ENCODE assay signal across 8 cellular contexts in the genomic region with DNA sequence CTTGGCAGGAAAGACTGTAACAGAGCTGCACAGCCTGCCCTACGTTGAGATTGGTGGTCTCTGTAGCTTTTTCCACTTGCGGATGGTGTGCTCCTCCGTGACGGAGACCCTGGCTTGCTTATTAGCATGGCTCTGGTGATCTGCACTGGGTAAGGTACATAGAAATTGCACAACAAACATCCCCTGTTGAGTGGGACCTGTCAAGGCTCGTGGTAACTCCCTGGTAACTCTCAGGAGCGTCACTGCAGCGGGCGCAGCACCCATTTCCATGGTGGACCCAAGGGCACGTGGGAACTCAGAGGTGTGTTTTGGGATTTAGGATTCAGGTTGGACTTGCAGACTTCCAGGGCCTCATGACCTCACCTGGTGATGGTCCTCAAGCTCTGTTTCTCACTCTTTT. TPM values are rescaled to one million over a fixed set of nuclear protein-coding genes. Genes with fewer than 3 reads are reported as not detected.
DNase-seq lines count a peak whose midpoint lies in the region; ATAC-seq and TF ChIP-seq lines count a peak whose summit lies in the region.

No MANE protein-coding gene starts in this region.

- H3K36me3 ChIP-seq in CD8-positive, alpha-beta memory T cell (ENCODE audit: insufficient read depth, low read length), result no peaks in the 10 kb centered on the region
- H3K36me3 ChIP-seq in NT2/D1 (ENCODE audit: insufficient read depth, insufficient read length, low read length), result peaks cover 16% of the 10 kb centered on the region
- no peaks in the 10 kb centered on the region for H3K36me3 ChIP-seq in ovary

- H3K9me3 Mint-ChIP-seq in CD8-positive, alpha-beta memory T cell, result no peaks in the 10 kb centered on the region
- no peaks in the 10 kb centered on the region for H3K9me3 Mint-ChIP-seq in endothelial cell (ENCODE audit: unreplicated experiment)

- H3K4me1 ChIP-seq in CD8-positive, alpha-beta memory T cell (ENCODE audit: insufficient read depth, low read length), result peaks cover 14% of the 10 kb centered on the region
- peaks cover 5% of the 10 kb centered on the region for H3K4me1 ChIP-seq in NT2/D1 (ENCODE audit: insufficient read depth, insufficient read length)
- peaks cover 9% of the 10 kb centered on the region for H3K4me1 ChIP-seq in ovary (ENCODE audit: insufficient read depth)

- no peak for TF ChIP-seq POLR2A in ovary (IDR thresholded peaks at IDR 0.05)

- TF ChIP-seq CTCF in endothelial cell (IDR thresholded peaks at IDR 0.05; ENCODE audit: unreplicated experiment) (no peak), ovary (IDR thresholded peaks at IDR 0.05) (no peak)

- intact Hi-C loops in ovary (cut with DNase I), result no loop called here

- H3K27me3 ChIP-seq in CD8-positive, alpha-beta memory T cell (ENCODE audit: insufficient read depth, low read length, poor library complexity, severe bottlenecking), result no peaks in the 10 kb centered on the region
- H3K27me3 ChIP-seq in NT2/D1 (ENCODE audit: insufficient read depth, insufficient read length), result peaks cover 36% of the 10 kb centered on the region
- H3K27me3 ChIP-seq in ovary, result no peaks in the 10 kb centered on the region

- no peak for ATAC-seq in HG02623 (IDR thresholded peaks at IDR 0.05; ENCODE audit: unreplicated experiment)

- peak overlapping the region; percentile 73 to 87 (median 82) for H3K4me3 Mint-ChIP-seq in CD8-positive, alpha-beta memory T cell
- H3K4me3 Mint-ChIP-seq in endothelial cell (ENCODE audit: unreplicated experiment), result peak overlapping the region; percentile 88

- TF ChIP-seq EP300 in ovary (IDR thresholded peaks at IDR 0.05), result no peak

- no peak overlapping the region for H3K4me3 ChIP-seq in CD8-positive, alpha-beta memory T cell (ENCODE audit: low read length)
- H3K4me3 ChIP-seq in NT2/D1 (ENCODE audit: insufficient read length, low read depth), result peak overlapping the region; percentile 69
- peak overlapping the region; percentile 87 for H3K4me3 ChIP-seq in ovary

- POLR2A ChIA-PET in CD8-positive, alpha-beta memory T cell (lab: Charles Lee), result no interaction called here

- H3K9ac ChIP-seq in NT2/D1 (ENCODE audit: insufficient read length, low read depth), result peak overlapping the region; percentile 79

- CTCF ChIA-PET in CD8-positive, alpha-beta memory T cell (lab: Charles Lee), result no interaction called here

- no peak overlapping the region for H3K27ac ChIP-seq in CD8-positive, alpha-beta memory T cell (ENCODE audit: low read depth, low read length)
- H3K27ac ChIP-seq in ovary, result no peak overlapping the region

- peaks cover under 1 to 3% of the 10 kb centered on the region in 2 donors for H3K27me3 Mint-ChIP-seq in CD8-positive, alpha-beta memory T cell
- H3K27me3 Mint-ChIP-seq in endothelial cell (ENCODE audit: unreplicated experiment), result peaks cover 10% of the 10 kb centered on the region

- H3K27ac Mint-ChIP-seq in CD8-positive, alpha-beta memory T cell, result peak overlapping the region in 3 of 8 donors; percentile 12 to 61 (median 26)
- H3K27ac Mint-ChIP-seq in endothelial cell (ENCODE audit: unreplicated experiment), result no peak overlapping the region

- peaks cover 0 to 17% (median 7%) of the 10 kb centered on the region in 3 donors for H3K36me3 Mint-ChIP-seq in CD8-positive, alpha-beta memory T cell
- H3K36me3 Mint-ChIP-seq in endothelial cell (ENCODE audit: low read depth, unreplicated experiment), result peaks cover 10% of the 10 kb centered on the region

- H3K4me1 Mint-ChIP-seq in CD8-positive, alpha-beta memory T cell, result peaks cover 21 to 31% (median 26%) of the 10 kb centered on the region in 3 donors
- peaks cover 12% of the 10 kb centered on the region for H3K4me1 Mint-ChIP-seq in endothelial cell (ENCODE audit: unreplicated experiment)

- 54 to 64% (median 56%) methylated on average over 9 of the region's 9 CpGs for WGBS in ovary, 3 donors

- no peaks in the 10 kb centered on the region for H3K9me3 ChIP-seq in CD8-positive, alpha-beta memory T cell (ENCODE audit: low read length)
- H3K9me3 ChIP-seq in NT2/D1 (ENCODE audit: insufficient read depth, low read length) (no peaks in the 10 kb centered on the region), ovary (no peaks in the 10 kb centered on the region)

- no peak for DNase-seq in CD8-positive, alpha-beta memory T cell
- DNase-seq in NT2/D1 (ENCODE audit: low read depth, low spot score) (no peak), endothelial cell (ENCODE audit: low spot score) (no peak), ovary (no peak), GF-D8 (lab: John Stamatoyannopoulos, UW) (no peak), NCI-H1048 (lab: John Stamatoyannopoulos, UW) (no peak), MV-4-11 (lab: John Stamatoyannopoulos, UW) (no peak)

RNA-seq across cellular contexts. Expression of gene TRAF3IP1, which starts 1.1 kb away (rescaled TPM):
- total RNA-seq in CD8-positive, alpha-beta memory T cell, result 10 to 100 TPM; 14.7 to 15.9 TPM
- polyA plus RNA-seq in CD8-positive, alpha-beta memory T cell, result 10.2 TPM
- total RNA-seq in endothelial cell (ENCODE audit: unreplicated experiment) (17.1 TPM), ovary (10 to 100 TPM in 6 of 7 donors, 1 to 10 TPM in 1; 7.0 to 29.2 (median 19.9) TPM)
- polyA plus RNA-seq in ovary, result 10 to 100 TPM in 1 of 2 donors, 1 to 10 TPM in 1; 8.5 to 17.0 TPM

RNA-seq across cellular contexts. Expression of gene PER2, which starts 33.1 kb away (rescaled TPM):
- 10 to 100 TPM; 12.9 to 14.2 TPM for total RNA-seq in CD8-positive, alpha-beta memory T cell
- 4.3 TPM for polyA plus RNA-seq in CD8-positive, alpha-beta memory T cell
- total RNA-seq in endothelial cell (ENCODE audit: unreplicated experiment) (5.5 TPM), ovary (10 to 100 TPM in 6 of 7 donors, 1 to 10 TPM in 1; 9.9 to 34.5 (median 27.4) TPM)
- polyA plus RNA-seq in ovary, result 1 to 10 TPM; 8.1 to 8.5 TPM
